Comparison of ENCODE assay signal across 29 cellular contexts in genomic region chr17:27336217-27336616, GRCh38. TPM values are rescaled to one million over a fixed set of nuclear protein-coding genes. Genes with fewer than 3 reads are reported as not detected.
A peak's percentile ranks its signal among the peaks of the same experiment; 100 is the strongest.
DNase-seq lines count a peak whose midpoint lies in the region; FAIRE-seq and TF ChIP-seq lines count a peak whose summit lies in the region.
"Had no signal": no experiment of that assay in that cellular context is flagged by ENCODE, and none has a peak within 500 bp of the region (broad histone marks: within the 10 kb centered on the region; RNA-seq: fewer than 3 reads in every experiment).

No MANE protein-coding gene starts in this region.

- H3K9ac ChIP-seq in SU-DHL-6 (ENCODE audit: low read length), result peak overlapping the region; percentile 47

- no peaks in the 10 kb centered on the region for H4K20me1 ChIP-seq in SU-DHL-6 (ENCODE audit: low read depth, low read length)

- H3K27ac ChIP-seq in SU-DHL-6 (ENCODE audit: low read depth, low read length), result peak overlapping the region; percentile 92
- no peak overlapping the region for H3K27ac ChIP-seq in small intestine (ENCODE audit: low read depth in 1 of 2, low read length in 1 of 2)
- H3K27ac ChIP-seq: 22Rv1, gastroesophageal sphincter, hepatocyte had no signal

- H3K9me3 ChIP-seq in SU-DHL-6 (ENCODE audit: insufficient read depth, low read length) (no peaks in the 10 kb centered on the region), small intestine (ENCODE audit: control insufficient read depth, low read depth) (no peaks in the 10 kb centered on the region)
- H3K9me3 ChIP-seq: gastroesophageal sphincter, mucosa of descending colon, upper lobe of left lung had no signal

- no peak for TF ChIP-seq CTCF in SU-DHL-6 (IDR thresholded peaks at IDR 0.05; ENCODE audit: insufficient read depth, low read length, poor library complexity, severe bottlenecking)

- H3K4me2 ChIP-seq in SU-DHL-6 (ENCODE audit: low read depth, low read length, poor library complexity, severe bottlenecking), result peak overlapping the region; percentile 52
- H3K4me2 ChIP-seq: hepatocyte had no signal

- peaks cover 64% of the 10 kb centered on the region for H3F3A ChIP-seq in SU-DHL-6 (ENCODE audit: insufficient read depth)

- H3K4me3 ChIP-seq in SU-DHL-6 (ENCODE audit: insufficient read depth, low read length, poor library complexity, severe bottlenecking) (no peak overlapping the region), small intestine (ENCODE audit: low read depth in 1 of 2, low read length in 2 of 2) (no peak overlapping the region)
- H3K4me3 ChIP-seq: gastroesophageal sphincter, hepatocyte, mucosa of descending colon, upper lobe of left lung had no signal

- no peaks in the 10 kb centered on the region for H3K9me2 ChIP-seq in SU-DHL-6 (replicated peaks; ENCODE audit: insufficient read depth, low read length)

- no peaks in the 10 kb centered on the region for H3K27me3 ChIP-seq in SU-DHL-6 (ENCODE audit: low read length)
- H3K27me3 ChIP-seq in small intestine (ENCODE audit: control insufficient read depth in 2 of 2, insufficient read depth in 2 of 2, low read length in 2 of 2), result no peaks in the 10 kb centered on the region
- H3K27me3 ChIP-seq: gastroesophageal sphincter, hepatocyte, upper lobe of left lung had no signal

- peak; percentile 37 for DNase-seq in activated effector memory CD4-positive, alpha-beta T cell treated with anti-CD3 and anti-CD28 coated beads, Interleukin-2, amount 50 U/mL, for 16 hours
- no peak for DNase-seq in activated effector memory CD4-positive, alpha-beta T cell treated with Interleukin-2 at 50 U/mL for 16 hours
- peak; percentile 80 for DNase-seq in NOMO-1 treated with dmso at 0.1 percent for 144 hours (lab: John Stamatoyannopoulos, UW; ENCODE audit: unreplicated experiment)
- no peak for DNase-seq in small intestine
- no peak for DNase-seq in NCI-H2029 treated with DMSO at 0.1 percent for 48 hours (lab: John Stamatoyannopoulos, UW)
- DNase-seq in stimulated activated naive CD4-positive, alpha-beta T cell treated with Interleukin-2 at 50 U/mL for 16 hours (lab: John Stamatoyannopoulos, UW), result no peak
- no peak for DNase-seq in DMS 273 treated with DMSO at 0.1 percent for 48 hours (lab: John Stamatoyannopoulos, UW)
- DNase-seq: activated CD4-positive, alpha-beta T cell treated with anti-CD3 and anti-CD28 coated beads, Interleukin-2, amount 10 ng/mL, durations not matched to agents 24 days and 14 days; activated gamma-delta T cell treated with Interleukin-2 at 50 U/mL for 16 hours; activated naive CD8-positive, alpha-beta T cell treated with anti-CD3 and anti-CD28 coated beads, Interleukin-2, amount 10 ng/mL, durations not matched to agents 7 days and 5 days; activated T-cell treated with anti-CD3 and anti-CD28 coated beads, Interleukin-2, amount 50 U/mL, for 24 hours; aorta; CD8-positive, alpha-beta memory T cell; EL; HFFc6; mucosa of descending colon; NCI-H1048; NCI-H1694 treated with DMSO at 0.1 percent for 48 hours; NCI-H2171; NCI-H82; SW 1271 had no signal

- FAIRE-seq in small intestine (lab: Jason Lieb, UNC), result no peak
- FAIRE-seq: bronchial epithelial cell, GM18507, H1 had no signal

- H2AFZ ChIP-seq in SU-DHL-6 (ENCODE audit: low read depth, low read length, severe bottlenecking), result no peak overlapping the region
- H2AFZ ChIP-seq: hepatocyte had no signal

- H3K36me3 ChIP-seq in SU-DHL-6 (ENCODE audit: low read length) (no peaks in the 10 kb centered on the region), small intestine (ENCODE audit: control insufficient read depth in 2 of 2, insufficient read depth in 2 of 2, low read length in 2 of 2) (no peaks in the 10 kb centered on the region)
- H3K36me3 ChIP-seq: gastroesophageal sphincter, upper lobe of left lung had no signal

- WGBS in small intestine, 3 donors, result 56 to 83% (median 81%) methylated on average over 3 of the region's 3 CpGs

- no peaks in the 10 kb centered on the region for H3K79me2 ChIP-seq in SU-DHL-6 (ENCODE audit: insufficient read depth, low read length)
- H3K79me2 ChIP-seq: hepatocyte had no signal

- H3K4me1 ChIP-seq in small intestine (ENCODE audit: control insufficient read depth in 2 of 2, insufficient read depth in 1 of 2, low read depth in 1 of 2, low read length in 1 of 2), result peaks cover 0 to 6% of the 10 kb centered on the region in 2 donors

RNA-seq across cellular contexts. Expression of gene WSB1, which starts 42.3 kb away (rescaled TPM):
- 10 to 100 TPM; 28.9 to 56.3 (median 32.2) TPM for polyA plus RNA-seq in small intestine

Comparison
In these comparisons a context has a peak if more than half of its experiments do, and no peak if none do; other contexts are left out.
1. DNase-seq: peak in activated effector memory CD4-positive, alpha-beta T cell treated with anti-CD3 and anti-CD28 coated beads, Interleukin-2, amount 50 U/mL, for 16 hours (single experiment) and NOMO-1 treated with dmso at 0.1 percent for 144 hours (single experiment); none in activated effector memory CD4-positive, alpha-beta T cell treated with Interleukin-2 at 50 U/mL for 16 hours (single experiment), small intestine (single experiment), NCI-H2029 treated with DMSO at 0.1 percent for 48 hours (single experiment), stimulated activated naive CD4-positive, alpha-beta T cell treated with Interleukin-2 at 50 U/mL for 16 hours (single experiment) and DMS 273 treated with DMSO at 0.1 percent for 48 hours (single experiment).